Comparison of ENCODE assay signal across 2 cellular contexts in genomic region chr10:18136056-18136916, GRCh38.
TF ChIP-seq lines count a peak whose summit lies in the region.

No MANE protein-coding gene starts in this region.

TF ChIP-seq in IMR-90, 13 proteins besides CTCF, POLR2A, EP300 and RAD21:
- TF ChIP-seq RCOR1 (IDR thresholded peaks at IDR 0.05; ENCODE audit: insufficient replicate concordance, low read length), result no peak
- TF ChIP-seq CEBPB (IDR thresholded peaks at IDR 0.05; ENCODE audit: low read depth, low read length), result peak; percentile 85

TF ChIP-seq in H1, 55 proteins besides CTCF, POLR2A, EP300 and RAD21:
- TF ChIP-seq CEBPB (IDR thresholded peaks at IDR 0.05; ENCODE audit: low read depth, low read length) (peak; percentile 94), SIRT6 (IDR thresholded peaks at IDR 0.05; ENCODE audit: low read length) (no peak)
TF ChIP-seq in H1: peak in this region for 1.
